ENCODE assay signal across 8 cellular contexts in the genomic region with DNA sequence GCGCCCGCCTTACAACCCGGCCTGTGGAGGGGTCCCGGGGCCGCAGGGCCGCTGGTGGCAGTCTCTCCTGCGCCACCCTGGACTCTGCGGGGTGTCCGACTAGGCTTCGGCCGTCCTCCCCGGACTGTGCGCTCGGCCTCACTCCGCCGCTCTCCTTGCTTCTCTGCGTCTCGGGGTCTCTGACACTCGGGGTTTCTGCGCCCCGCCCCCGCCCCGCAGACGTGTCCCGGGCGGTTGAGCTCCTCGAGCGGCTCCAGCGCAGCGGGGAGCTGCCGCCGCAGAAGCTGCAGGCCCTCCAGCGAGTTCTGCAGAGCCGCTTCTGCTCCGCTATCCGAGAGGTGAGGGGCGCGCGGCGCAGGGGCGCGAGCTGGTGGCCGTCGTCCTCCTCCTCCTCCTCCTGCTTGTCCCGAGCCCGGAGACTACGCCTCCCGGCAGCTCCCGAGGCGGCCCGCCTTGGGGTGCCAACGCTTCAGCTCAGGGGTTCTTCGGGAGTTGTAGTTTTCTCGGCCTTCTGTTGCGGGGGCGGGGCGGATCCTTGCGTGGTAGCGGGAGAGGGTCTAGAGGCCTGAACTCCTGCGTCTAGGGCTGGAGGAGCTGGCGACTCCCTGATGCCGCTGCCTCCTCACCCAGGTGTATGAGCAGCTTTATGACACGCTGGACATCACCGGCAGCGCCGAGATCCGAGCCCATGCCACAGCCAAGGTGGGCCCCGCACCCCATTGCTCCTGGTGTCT. TPM values are rescaled to one million over a fixed set of nuclear protein-coding genes. Genes with fewer than 3 reads are reported as not detected.
A peak's percentile ranks its signal among the peaks of the same experiment; 100 is the strongest.
DNase-seq lines count a peak whose midpoint lies in the region; ATAC-seq, FAIRE-seq and TF ChIP-seq lines count a peak whose summit lies in the region.

No MANE protein-coding gene starts in this region.

- FAIRE-seq in GM12891 (lab: Jason Lieb, UNC) = no peak

- H3K4me3 ChIP-seq in epithelial cell of proximal tubule (ENCODE audit: low read depth, low read length) (peak overlapping the region; percentile 76), muscle layer of colon (ENCODE audit: low read depth in 1 of 2, low read length in 2 of 2) (peak overlapping the region; percentile 36 to 87), stomach (peak overlapping the region; percentile 87 to 98 (median 92))

- WGBS in stomach, 5 donors = 9 to 41% (median 10%) methylated on average over 15 to 68 of the region's 68 CpGs

- peak overlapping the region; percentile 91 for H3K27ac ChIP-seq in muscle layer of colon (ENCODE audit: low read depth, low read length)
- peak overlapping the region; percentile 74 to 90 (median 81) for H3K27ac ChIP-seq in stomach

- no peaks in the 10 kb centered on the region for H3K9me3 ChIP-seq in muscle layer of colon (ENCODE audit: low read length)
- no peaks in the 10 kb centered on the region for H3K9me3 ChIP-seq in stomach

- H3K4me1 ChIP-seq in muscle layer of colon (ENCODE audit: insufficient read depth, low read length) (peaks cover 11% of the 10 kb centered on the region), stomach (peaks cover 34 to 56% (median 47%) of the 10 kb centered on the region in 4 donors)

- no peaks in the 10 kb centered on the region for H3K27me3 ChIP-seq in muscle layer of colon (ENCODE audit: control insufficient read depth in 1 of 2, insufficient read depth in 2 of 2, low read length in 2 of 2)
- H3K27me3 ChIP-seq in stomach = peaks cover 0 to 7% (median 1%) of the 10 kb centered on the region in 3 donors

- ATAC-seq in HG03439 (IDR thresholded peaks at IDR 0.05; ENCODE audit: unreplicated experiment) = no peak

- DNase-seq in DMS79 treated with DMSO at 0.1 percent for 48 hours (lab: John Stamatoyannopoulos, UW) (peak; percentile 59), NCI-H1092 treated with DMSO at 0.1 percent for 48 hours (lab: John Stamatoyannopoulos, UW) (peak; percentile 16), epithelial cell of proximal tubule (ENCODE audit: low read depth) (no peak), stomach (peak; percentile 65), GM12891 (ENCODE audit: insufficient read length, low spot score) (no peak)
- DNase-seq in activated CD8-positive, alpha-beta memory T cell treated with anti-CD3 and anti-CD28 coated beads, Interleukin-2, amount 50 U/mL, for 48 hours = peak; percentile 78

- TF ChIP-seq CTCF in epithelial cell of proximal tubule (conservative IDR thresholded peaks at IDR 0.05; ENCODE audit: low read depth, low read length) = no peak
- no peak for TF ChIP-seq CTCF in stomach (IDR thresholded peaks at IDR 0.05)

- no peak overlapping the region for H3K9ac ChIP-seq in muscle layer of colon (ENCODE audit: low read length)

- TF ChIP-seq POLR2A in stomach (IDR thresholded peaks at IDR 0.05) = no peak
- TF ChIP-seq POLR2A in GM12891 (IDR thresholded peaks at IDR 0.05; ENCODE audit: low read depth, low read length) = no peak

- H3K36me3 ChIP-seq in muscle layer of colon (ENCODE audit: insufficient read depth, low read length) (no peaks in the 10 kb centered on the region), stomach (no peaks in the 10 kb centered on the region)

- intact Hi-C loops in stomach (cut with DNase I; ENCODE audit: low total_unique reads) = no loop called here

- TF ChIP-seq EP300 in stomach (IDR thresholded peaks at IDR 0.05) = no peak

TF ChIP-seq in GM12891, 5 proteins besides CTCF, POLR2A, EP300 and RAD21:
- TF ChIP-seq POU2F2 (IDR thresholded peaks at IDR 0.05; ENCODE audit: low read depth, low read length) (no peak), TAF1 (IDR thresholded peaks at IDR 0.05; ENCODE audit: low read depth, low read length) (no peak), POLR2AphosphoS5 (IDR thresholded peaks at IDR 0.05; ENCODE audit: low read depth, low read length) (no peak), PAX5 (IDR thresholded peaks at IDR 0.05; ENCODE audit: insufficient read depth, low read length, severe bottlenecking) (no peak), SPI1 (IDR thresholded peaks at IDR 0.05; ENCODE audit: low read depth, low read length) (no peak)

RNA-seq across cellular contexts. Expression of a gene that starts 0.6 kb away (rescaled TPM):
- 2.2 and 3.7 TPM in 2 replicates for total RNA-seq in epithelial cell of proximal tubule
- total RNA-seq in stomach = 100 to 1,000 TPM in 1 of 5 donors, 10 to 100 TPM in 2, 1 to 10 TPM in 1, not detected in 1; 5.5 to 118 (median 30.5) TPM
- polyA plus RNA-seq in stomach = 10 to 100 TPM in 2 of 3 donors, 1 to 10 TPM in 1; 4.0 to 18.1 (median 11.5) TPM
- 0.73 TPM for polyA plus RNA-seq in GM12891 (2012; ENCODE audit: low read depth, missing spikeins)

RNA-seq across cellular contexts. Expression of a gene that starts 4.1 kb away (rescaled TPM):
- 2.7 and 10.3 TPM in 2 replicates for total RNA-seq in epithelial cell of proximal tubule
- not detected for total RNA-seq in stomach
- polyA plus RNA-seq in stomach = 1 to 10 TPM; 3.4 to 4.2 (median 3.7) TPM
- 0.67 TPM for polyA plus RNA-seq in GM12891 (2012; ENCODE audit: low read depth, missing spikeins)

RNA-seq across cellular contexts. Expression of a gene that starts 4.5 kb away (rescaled TPM):
- total RNA-seq in epithelial cell of proximal tubule (1.7 and 3.3 TPM in 2 replicates), stomach (10 to 100 TPM in 1 of 5 donors, 1 to 10 TPM in 3, under 1 TPM in 1; 0.45 to 12.7 (median 4.2) TPM)
- polyA plus RNA-seq in stomach = 10 to 100 TPM in 1 of 3 donors, 1 to 10 TPM in 2; 7.2 to 19.7 (median 9.7) TPM
- polyA plus RNA-seq in GM12891 (2012; ENCODE audit: low read depth, missing spikeins) = 0.27 TPM

RNA-seq across cellular contexts. Expression of a gene that starts 29.5 kb away (rescaled TPM):
- total RNA-seq in epithelial cell of proximal tubule (165 and 257 TPM in 2 replicates), stomach (1,000 to 10,000 TPM in 1 of 5 donors, 100 to 1,000 TPM in 4; 163 to 3,365 (median 235) TPM)
- 100 to 1,000 TPM; 170 to 258 (median 192) TPM for polyA plus RNA-seq in stomach
- 178 TPM for polyA plus RNA-seq in GM12891 (2012; ENCODE audit: low read depth, missing spikeins)

RNA-seq across cellular contexts. Expression of a gene that starts 40.4 kb away (rescaled TPM):
- not detected in 2 replicates for total RNA-seq in epithelial cell of proximal tubule
- 1 to 10 TPM in 2 of 5 donors, not detected in 3; 1.7 to 8.1 TPM for total RNA-seq in stomach
- under 1 TPM; 0.44 to 0.83 (median 0.61) TPM for polyA plus RNA-seq in stomach
- polyA plus RNA-seq in GM12891 (2012; ENCODE audit: low read depth, missing spikeins) = not detected

Comparison
In these comparisons a context has a peak if more than half of its experiments do, and no peak if none do; other contexts are left out.
1. DNase-seq: peak in DMS79 treated with DMSO at 0.1 percent for 48 hours (single experiment), NCI-H1092 treated with DMSO at 0.1 percent for 48 hours (single experiment), activated CD8-positive, alpha-beta memory T cell treated with anti-CD3 and anti-CD28 coated beads, Interleukin-2, amount 50 U/mL, for 48 hours (single experiment) and stomach (single experiment); none in epithelial cell of proximal tubule (single experiment) and GM12891 (single experiment).
2. Peak in every context shown above with its lines, with median percentiles within 50 percentile points of each other: H3K4me3 ChIP-seq.